8 cellular contexts compared by ENCODE assay signal in genomic region chr12:53500776-53501614, GRCh38. TPM values are rescaled to one million over a fixed set of nuclear protein-coding genes. Genes with fewer than 3 reads are reported as not detected.
DNase-seq lines count a peak whose midpoint lies in the region; ATAC-seq and TF ChIP-seq lines count a peak whose summit lies in the region.

Gene TARBP2 (plus strand): TSS chr12:53501283. CDS start chr12:53501409, 126 bp downstream.

- H3K27ac ChIP-seq in left ventricle myocardium inferior (replicated peaks), result peak within 1 kb of the TSS; percentile 99

- DNase-seq in NCI-H1694 treated with DMSO at 0.1 percent for 48 hours (lab: John Stamatoyannopoulos, UW), result peak; percentile 98
- peak; percentile 89 to 97 (median 93) for DNase-seq in T-helper 17 cell
- DNase-seq in amygdala (lab: John Stamatoyannopoulos, UW), result peak; percentile 95 to 100 (median 99)
- DNase-seq in left ventricle myocardium inferior, result peak; percentile 98
- DNase-seq in progenitor cell of endocrine pancreas (ENCODE audit: low spot score, unreplicated experiment), result peak; percentile 94
- peak; percentile 100 for DNase-seq in ureter (ENCODE audit: low spot score)

- H3K4me3 Mint-ChIP-seq in T-helper 17 cell (peak within 1 kb of the TSS; percentile 97), progenitor cell of endocrine pancreas (ENCODE audit: low read depth) (peak within 1 kb of the TSS; percentile 90)

- peaks cover 26% of the 10 kb centered on the region for H3K4me1 Mint-ChIP-seq in T-helper 17 cell
- H3K4me1 Mint-ChIP-seq in progenitor cell of endocrine pancreas (ENCODE audit: low read depth), result peaks cover 22% of the 10 kb centered on the region

- no peaks in the 10 kb centered on the region for H3K9me3 Mint-ChIP-seq in progenitor cell of endocrine pancreas (ENCODE audit: low read depth)

- TF ChIP-seq POLR2A in GM15510 (IDR thresholded peaks at IDR 0.05; ENCODE audit: borderline replicate concordance, extremely low read depth, insufficient read length), result peak; percentile 78

- TF ChIP-seq CTCF in left ventricle myocardium inferior (IDR thresholded peaks at IDR 0.05; ENCODE audit: borderline replicate concordance) (peak; percentile 26), progenitor cell of endocrine pancreas (IDR thresholded peaks at IDR 0.05; ENCODE audit: unreplicated experiment) (no peak)

- no peaks in the 10 kb centered on the region for H3K27me3 Mint-ChIP-seq in T-helper 17 cell
- no peaks in the 10 kb centered on the region for H3K27me3 Mint-ChIP-seq in progenitor cell of endocrine pancreas

- H3K27me3 ChIP-seq in left ventricle myocardium inferior (ENCODE audit: low read depth), result no peaks in the 10 kb centered on the region

- peak; percentile 83 for ATAC-seq in HG02885 (IDR thresholded peaks at IDR 0.05; ENCODE audit: poor library complexity, unreplicated experiment)
- peak; percentile 83 for ATAC-seq in T-helper 17 cell

- H3K4me3 ChIP-seq in left ventricle myocardium inferior, result peak within 1 kb of the TSS; percentile 80

- peaks cover 58% of the 10 kb centered on the region for H3K4me1 ChIP-seq in left ventricle myocardium inferior

- intact Hi-C loops in left ventricle myocardium inferior (cut with micrococcal nuclease), result no loop called here

- H3K27ac Mint-ChIP-seq in T-helper 17 cell (peak within 1 kb of the TSS; percentile 98), progenitor cell of endocrine pancreas (peak within 1 kb of the TSS; percentile 98)

- H3K9me3 ChIP-seq in T-helper 17 cell (ENCODE audit: control insufficient read depth, low read length, poor library complexity, severe bottlenecking) (no peaks in the 10 kb centered on the region), left ventricle myocardium inferior (replicated peaks) (no peaks in the 10 kb centered on the region)

- H3K36me3 Mint-ChIP-seq in T-helper 17 cell (ENCODE audit: low read depth) (peaks cover 6% of the 10 kb centered on the region), progenitor cell of endocrine pancreas (ENCODE audit: insufficient read depth) (no peaks in the 10 kb centered on the region)

- H3K36me3 ChIP-seq in left ventricle myocardium inferior, result peaks cover 20% of the 10 kb centered on the region

RNA-seq across cellular contexts. Expression of gene TARBP2, which starts in this region (rescaled TPM):
- total RNA-seq in T-helper 17 cell, result 10 to 100 TPM; 28.4 to 29.3 TPM
- 12.9 TPM for total RNA-seq in left ventricle myocardium inferior
- total RNA-seq in progenitor cell of endocrine pancreas, result 60.2 and 61.5 TPM in 2 replicates
- 38.3 TPM for total RNA-seq in ureter

Comparison
In these comparisons a context has a peak if more than half of its experiments do, and no peak if none do; other contexts are left out.
1. Peak in every context shown above with its lines: DNase-seq, ATAC-seq, H3K4me3 ChIP-seq and H3K27ac ChIP-seq.